29 cellular contexts compared by ENCODE assay signal in genomic region chr22:47457021-47457420, GRCh38.
"Had no signal": no experiment of that assay in that cellular context is flagged by ENCODE, and none has a peak within 500 bp of the region (broad histone marks: within the 10 kb centered on the region; RNA-seq: fewer than 3 reads in every experiment).

No MANE protein-coding gene starts in this region.

- H3K27me3 Mint-ChIP-seq: progenitor cell of endocrine pancreas; stimulated activated memory B cell treated with anti-CD40 and anti-IgM and Interleukin-4, amounts not matched to agents 10 μg/mL and 1 μg/mL and 100 μg/mL, for 72 hours; type B pancreatic cell had no signal

- H3K4me1 ChIP-seq: left lung, lower lobe of right lung, parathyroid adenoma, right atrium auricular region, right lobe of liver, tibial nerve, uterus had no signal

- H3K4me3 Mint-ChIP-seq: immature natural killer cell; naive thymus-derived CD8-positive, alpha-beta T cell; nephron; neural crest cell; stimulated activated memory B cell treated with anti-CD40 and anti-IgM and Interleukin-4, amounts not matched to agents 10 μg/mL and 1 μg/mL and 100 μg/mL, for 72 hours; stimulated activated naive CD8-positive, alpha-beta T cell treated with anti-CD3 and anti-CD28 coated beads, Interleukin-15, amount 100 ng/mL, for 72 hours; type B pancreatic cell had no signal

- H3K36me3 ChIP-seq: left lung, lower lobe of right lung, right atrium auricular region, right lobe of liver, tibial nerve, uterus had no signal

- H3K27ac ChIP-seq: left lung, lower lobe of right lung, parathyroid adenoma, right atrium auricular region, right lobe of liver, tibial nerve, uterus had no signal

- H3K36me3 Mint-ChIP-seq: immature natural killer cell; stimulated activated memory B cell treated with anti-CD40 and anti-IgM and Interleukin-4, amounts not matched to agents 10 μg/mL and 1 μg/mL and 100 μg/mL, for 72 hours; type B pancreatic cell had no signal

- ATAC-seq: left colon; left lung; lower lobe of right lung; mucosa of descending colon; naive thymus-derived CD8-positive, alpha-beta T cell; right lobe of liver; stimulated activated memory B cell treated with anti-CD40 and anti-IgM and Interleukin-4, amounts not matched to agents 10 μg/mL and 1 μg/mL and 100 μg/mL, for 72 hours; stimulated activated naive CD8-positive, alpha-beta T cell treated with anti-CD3 and anti-CD28 coated beads, Interleukin-15, amount 100 ng/mL, for 72 hours had no signal

- H3K4me3 ChIP-seq: left lung, lower lobe of right lung, mucosa of descending colon, right atrium auricular region, right lobe of liver, smooth muscle cell, tibial nerve, uterus had no signal

- H3K27ac Mint-ChIP-seq: immature natural killer cell; naive thymus-derived CD8-positive, alpha-beta T cell; nephron; progenitor cell of endocrine pancreas; stimulated activated memory B cell treated with anti-CD40 and anti-IgM and Interleukin-4, amounts not matched to agents 10 μg/mL and 1 μg/mL and 100 μg/mL, for 72 hours; stimulated activated naive CD8-positive, alpha-beta T cell treated with anti-CD3 and anti-CD28 coated beads, Interleukin-15, amount 100 ng/mL, for 72 hours; type B pancreatic cell had no signal

- H3K9me3 ChIP-seq: mucosa of descending colon, right lobe of liver, uterus had no signal

- DNase-seq: hippocampal formation; immature natural killer cell; kidney; left colon; lower lobe of right lung; mesendoderm; midbrain; mucosa of descending colon; naive thymus-derived CD8-positive, alpha-beta T cell; nucleus accumbens; right lobe of liver; stimulated activated CD4-positive, alpha-beta T cell treated with anti-CD3 and anti-CD28 coated beads, Interleukin-1b, Interleukin-23, amount 100 ng/mL, for 48 hours; stimulated activated CD4-positive, alpha-beta T cell treated with anti-CD3 and anti-CD28 coated beads, Interleukin-2, amount 100 ng/mL, for 48 hours; stimulated activated CD4-positive, alpha-beta T cell treated with anti-CD3 and anti-CD28 coated beads, Interleukin-4, amount 100 ng/mL, for 4 hours; stimulated activated CD8-positive, alpha-beta memory T cell treated with anti-CD3 and anti-CD28 coated beads, Interleukin-4, amount 100 ng/mL, for 48 hours; stimulated activated naive CD4-positive, alpha-beta T cell treated with Interleukin-2 at 50 U/mL for 16 hours; stimulated activated naive CD8-positive, alpha-beta T cell treated with anti-CD3 and anti-CD28 coated beads, Interleukin-15, amount 100 ng/mL, for 72 hours; substantia nigra; uterus had no signal

- H3K4me1 Mint-ChIP-seq: immature natural killer cell; naive thymus-derived CD8-positive, alpha-beta T cell; nephron; neural crest cell; stimulated activated memory B cell treated with anti-CD40 and anti-IgM and Interleukin-4, amounts not matched to agents 10 μg/mL and 1 μg/mL and 100 μg/mL, for 72 hours; stimulated activated naive CD8-positive, alpha-beta T cell treated with anti-CD3 and anti-CD28 coated beads, Interleukin-15, amount 100 ng/mL, for 72 hours had no signal

- H3K27me3 ChIP-seq: left lung, right atrium auricular region, right lobe of liver, tibial nerve, uterus had no signal
